8 cellular contexts compared by ENCODE assay signal in genomic region chr11:128587415-128587814, GRCh38. TPM values are rescaled to one million over a fixed set of nuclear protein-coding genes. Genes with fewer than 3 reads are reported as not detected.
A peak's percentile ranks its signal among the peaks of the same experiment; 100 is the strongest.
DNase-seq lines count a peak whose midpoint lies in the region; ATAC-seq, FAIRE-seq and TF ChIP-seq lines count a peak whose summit lies in the region.

Gene ETS1 (minus strand): TSS chr11:128587558. CDS start chr11:128573130, 14,428 bp downstream.

- no peaks in the 10 kb centered on the region for H3K36me3 Mint-ChIP-seq in activated T-helper 2 cell treated with anti-CD3 and anti-CD28 coated beads, Interferon-gamma antibody, Interleukin-2, Interleukin-4, amounts not matched to agents 10 μg/mL and 5 μg/mL and 100 μg/mL, durations not matched to agents 14 hours and 24 hours and 36 hours (ENCODE audit: low read depth)

- no peak within 1 kb of the TSS for H3K4me3 Mint-ChIP-seq in activated T-helper 2 cell treated with anti-CD3 and anti-CD28 coated beads, Interferon-gamma antibody, Interleukin-2, Interleukin-4, amounts not matched to agents 10 μg/mL and 5 μg/mL and 100 μg/mL, durations not matched to agents 14 hours and 24 hours and 36 hours (ENCODE audit: low read depth)

- no peak for ATAC-seq in HG03520 (IDR thresholded peaks at IDR 0.05; ENCODE audit: unreplicated experiment)

- H3K4me1 ChIP-seq in iPS-18a (ENCODE audit: control insufficient read depth, low read depth, low read length) (peaks cover 49% of the 10 kb centered on the region), small intestine (ENCODE audit: control insufficient read depth in 2 of 2, insufficient read depth in 1 of 2, low read depth in 1 of 2, low read length in 1 of 2) (no peaks in the 10 kb centered on the region)

- H3K27ac ChIP-seq in iPS-18a (ENCODE audit: low read length), result no peak within 1 kb of the TSS
- H3K27ac ChIP-seq in small intestine (ENCODE audit: low read depth in 1 of 2, low read length in 1 of 2), result no peak within 1 kb of the TSS

- H3K4me3 ChIP-seq in LNCaP clone FGC (ENCODE audit: low read depth, low read length) (no peak within 1 kb of the TSS), iPS-18a (ENCODE audit: low read length) (peak within 1 kb of the TSS; percentile 74), small intestine (ENCODE audit: low read depth in 1 of 2, low read length in 2 of 2) (no peak within 1 kb of the TSS)

- H3K27me3 ChIP-seq in iPS-18a (ENCODE audit: control insufficient read depth, insufficient read depth, low read length) (peaks cover 33% of the 10 kb centered on the region), small intestine (ENCODE audit: control insufficient read depth in 2 of 2, insufficient read depth in 2 of 2, low read length in 2 of 2) (peaks cover 0 to 2% of the 10 kb centered on the region in 2 donors)

- H3K9me3 ChIP-seq in iPS-18a (ENCODE audit: control insufficient read depth, low read depth, low read length), result no peaks in the 10 kb centered on the region
- no peaks in the 10 kb centered on the region for H3K9me3 ChIP-seq in small intestine (ENCODE audit: control insufficient read depth, low read depth)

- intact Hi-C loops in activated T-helper 2 cell treated with anti-CD3 and anti-CD28 coated beads, Interferon-gamma antibody, Interleukin-2, Interleukin-4, amounts not matched to agents 10 μg/mL and 5 μg/mL and 100 μg/mL, durations not matched to agents 14 hours and 24 hours and 36 hours (cut with micrococcal nuclease), result no loop called here

- H3K27me3 Mint-ChIP-seq in activated T-helper 2 cell treated with anti-CD3 and anti-CD28 coated beads, Interferon-gamma antibody, Interleukin-2, Interleukin-4, amounts not matched to agents 10 μg/mL and 5 μg/mL and 100 μg/mL, durations not matched to agents 14 hours and 24 hours and 36 hours (ENCODE audit: low read depth), result peaks cover 39% of the 10 kb centered on the region

- DNase-seq in LNCaP clone FGC (ENCODE audit: low read depth) (peak; percentile 46), small intestine (no peak), UCSD-AML1 (lab: John Stamatoyannopoulos, UW; ENCODE audit: unreplicated experiment) (no peak), GM12891 (ENCODE audit: insufficient read length, low spot score) (no peak)
- no peak for DNase-seq in activated T-helper 2 cell treated with anti-CD3 and anti-CD28 coated beads, Interferon-gamma antibody, Interleukin-2, Interleukin-4, amounts not matched to agents 10 μg/mL and 5 μg/mL and 100 μg/mL, durations not matched to agents 14 hours and 24 hours and 36 hours (ENCODE audit: low spot score)
- no peak for DNase-seq in central memory CD4-positive, alpha-beta T cell

- no peak within 1 kb of the TSS for H3K27ac Mint-ChIP-seq in activated T-helper 2 cell treated with anti-CD3 and anti-CD28 coated beads, Interferon-gamma antibody, Interleukin-2, Interleukin-4, amounts not matched to agents 10 μg/mL and 5 μg/mL and 100 μg/mL, durations not matched to agents 14 hours and 24 hours and 36 hours

- TF ChIP-seq POLR2A in GM12891 (IDR thresholded peaks at IDR 0.05; ENCODE audit: low read depth, low read length), result no peak

- peak within 1 kb of the TSS; percentile 43 for H3K9ac ChIP-seq in iPS-18a (ENCODE audit: low read length)

- peaks cover 8% of the 10 kb centered on the region for H3K4me1 Mint-ChIP-seq in activated T-helper 2 cell treated with anti-CD3 and anti-CD28 coated beads, Interferon-gamma antibody, Interleukin-2, Interleukin-4, amounts not matched to agents 10 μg/mL and 5 μg/mL and 100 μg/mL, durations not matched to agents 14 hours and 24 hours and 36 hours (ENCODE audit: low read depth)

- H3K36me3 ChIP-seq in iPS-18a (ENCODE audit: control insufficient read depth, low read depth, low read length) (no peaks in the 10 kb centered on the region), small intestine (ENCODE audit: control insufficient read depth in 2 of 2, insufficient read depth in 2 of 2, low read length in 2 of 2) (no peaks in the 10 kb centered on the region)

- FAIRE-seq in small intestine (lab: Jason Lieb, UNC) (no peak), GM12891 (lab: Jason Lieb, UNC) (no peak)

- no peak for TF ChIP-seq CTCF in LNCaP clone FGC (IDR thresholded peaks at IDR 0.05; ENCODE audit: control insufficient read depth, extremely low read depth, insufficient read depth)

- H3K9me3 Mint-ChIP-seq in activated T-helper 2 cell treated with anti-CD3 and anti-CD28 coated beads, Interferon-gamma antibody, Interleukin-2, Interleukin-4, amounts not matched to agents 10 μg/mL and 5 μg/mL and 100 μg/mL, durations not matched to agents 14 hours and 24 hours and 36 hours, result no peaks in the 10 kb centered on the region

- WGBS in small intestine, 3 donors, result 10 to 39% (median 28%) methylated on average over 4 of the region's 4 CpGs

TF ChIP-seq in GM12891, 5 proteins besides CTCF, POLR2A, EP300 and RAD21:
- no peak for TF ChIP-seq PAX5 (IDR thresholded peaks at IDR 0.05; ENCODE audit: insufficient read depth, low read length, severe bottlenecking)
- TF ChIP-seq TAF1 (IDR thresholded peaks at IDR 0.05; ENCODE audit: low read depth, low read length), result no peak
- no peak for TF ChIP-seq POU2F2 (IDR thresholded peaks at IDR 0.05; ENCODE audit: low read depth, low read length)
- no peak for TF ChIP-seq POLR2AphosphoS5 (IDR thresholded peaks at IDR 0.05; ENCODE audit: low read depth, low read length)
- no peak for TF ChIP-seq SPI1 (IDR thresholded peaks at IDR 0.05; ENCODE audit: low read depth, low read length)

RNA-seq across cellular contexts. Expression of gene ETS1, which starts in this region (rescaled TPM):
- total RNA-seq in activated T-helper 2 cell treated with anti-CD3 and anti-CD28 coated beads, Interferon-gamma antibody, Interleukin-2, Interleukin-4, amounts not matched to agents 10 μg/mL and 5 μg/mL and 100 μg/mL, durations not matched to agents 14 hours and 24 hours and 36 hours, result 517 and 526 TPM in 2 replicates
- 10 to 100 TPM in 2 of 3 donors, 1 to 10 TPM in 1; 5.1 to 28.0 (median 13.8) TPM for polyA plus RNA-seq in small intestine
- polyA plus RNA-seq in GM12891 (2012; ENCODE audit: low read depth, missing spikeins), result 59.5 TPM
